In genomic region chr15:100891316-100892012, GRCh38 we compare ENCODE assay signal across 17 cellular contexts. TPM values are rescaled to one million over a fixed set of nuclear protein-coding genes. Genes with fewer than 3 reads are reported as not detected.
DNase-seq lines count a peak whose midpoint lies in the region; ATAC-seq and TF ChIP-seq lines count a peak whose summit lies in the region.
"Had no signal": no experiment of that assay in that cellular context is flagged by ENCODE, and none has a peak within 500 bp of the region (broad histone marks: within the 10 kb centered on the region; RNA-seq: fewer than 3 reads in every experiment).

No MANE protein-coding gene starts in this region.

- no peaks in the 10 kb centered on the region for H3K36me3 ChIP-seq in iPS-20b (ENCODE audit: insufficient read depth, low read depth, low read length)
- H3K36me3 ChIP-seq in breast epithelium, result no peaks in the 10 kb centered on the region
- H3K36me3 ChIP-seq: heart left ventricle, Peyer's patch had no signal

- no peaks in the 10 kb centered on the region for H3K27me3 Mint-ChIP-seq in WTC11 (ENCODE audit: low read depth)
- no peaks in the 10 kb centered on the region for H3K27me3 Mint-ChIP-seq in osteocyte (ENCODE audit: unreplicated experiment)

- no peak for TF ChIP-seq CTCF in C4-2B (conservative IDR thresholded peaks at IDR 0.05)
- no peak for TF ChIP-seq CTCF in WTC11 (IDR thresholded peaks at IDR 0.05)
- TF ChIP-seq CTCF in osteocyte (IDR thresholded peaks at IDR 0.05), result peak; percentile 23
- no peak for TF ChIP-seq CTCF in breast epithelium (IDR thresholded peaks at IDR 0.05)

- peak overlapping the region; percentile 38; the same call in 1 of the 2 replicates for H3K9ac ChIP-seq in iPS-20b (ENCODE audit: low read depth, low read length)

- H3K4me1 ChIP-seq in iPS-20b (ENCODE audit: insufficient read depth, low read length) (no peaks in the 10 kb centered on the region; the same call in 1 of the 2 replicates), breast epithelium (no peaks in the 10 kb centered on the region)
- H3K4me1 ChIP-seq: Peyer's patch had no signal

- H3K27ac Mint-ChIP-seq in WTC11 (no peak overlapping the region), osteocyte (ENCODE audit: unreplicated experiment) (no peak overlapping the region)
- H3K27ac Mint-ChIP-seq: activated naive CD8-positive, alpha-beta T cell had no signal

- peak; percentile 91 for ATAC-seq in WTC11
- ATAC-seq in GM19023 (IDR thresholded peaks at IDR 0.05; ENCODE audit: unreplicated experiment), result no peak
- ATAC-seq: left cardiac atrium, sciatic nerve had no signal

- POLR2A ChIA-PET in WTC11 (lab: Charles Lee), result no interaction called here

- no peak overlapping the region for H3K4me3 ChIP-seq in iPS-20b (ENCODE audit: low read length)
- H3K4me3 ChIP-seq in breast epithelium, result no peak overlapping the region
- H3K4me3 ChIP-seq: heart left ventricle, Peyer's patch had no signal

- H3K27me3 ChIP-seq in iPS-20b (ENCODE audit: insufficient read depth, low read length) (no peaks in the 10 kb centered on the region; the same call in 1 of the 2 replicates), breast epithelium (no peaks in the 10 kb centered on the region)
- H3K27me3 ChIP-seq: Peyer's patch had no signal

- H3K36me3 Mint-ChIP-seq in WTC11, result no peaks in the 10 kb centered on the region
- H3K36me3 Mint-ChIP-seq in osteocyte (ENCODE audit: unreplicated experiment), result no peaks in the 10 kb centered on the region
- H3K36me3 Mint-ChIP-seq: activated naive CD8-positive, alpha-beta T cell had no signal

- TF ChIP-seq POLR2A in breast epithelium (IDR thresholded peaks at IDR 0.05), result no peak

- H3K4me1 Mint-ChIP-seq in WTC11, result peaks cover 8% of the 10 kb centered on the region; the same call in 1 of the 2 replicates
- peaks cover 18% of the 10 kb centered on the region for H3K4me1 Mint-ChIP-seq in osteocyte (ENCODE audit: unreplicated experiment)

- no peaks in the 10 kb centered on the region for H3K9me3 ChIP-seq in iPS-20b (ENCODE audit: insufficient read depth, low read depth, low read length)
- no peaks in the 10 kb centered on the region for H3K9me3 ChIP-seq in breast epithelium
- H3K9me3 ChIP-seq: heart left ventricle, Peyer's patch had no signal

- H3K4me3 Mint-ChIP-seq in WTC11, result no peak overlapping the region
- no peak overlapping the region for H3K4me3 Mint-ChIP-seq in osteocyte (ENCODE audit: unreplicated experiment)
- H3K4me3 Mint-ChIP-seq: activated naive CD8-positive, alpha-beta T cell had no signal

- H3K9me3 Mint-ChIP-seq in WTC11, result no peaks in the 10 kb centered on the region
- no peaks in the 10 kb centered on the region for H3K9me3 Mint-ChIP-seq in osteocyte (ENCODE audit: unreplicated experiment)

- H3K27ac ChIP-seq in C4-2B (peak overlapping the region; percentile 85), iPS-20b (ENCODE audit: low read length) (no peak overlapping the region), breast epithelium (no peak overlapping the region)
- H3K27ac ChIP-seq: heart left ventricle, Peyer's patch had no signal

- CTCF ChIA-PET in WTC11 (lab: Charles Lee), result interaction anchor here (1.5 to 1.7 kb wide), 2 partner anchors 18 to 27 kb away, joined by 5 to 9 read pairs; partner anchors contain the start of gene LRRK1

- DNase-seq in WTC11 (ENCODE audit: low spot score) (peak; percentile 47), osteocyte (ENCODE audit: extremely low spot score, unreplicated experiment) (no peak), dedifferentiated amniotic fluid mesenchymal stem cell (ENCODE audit: extremely low spot score) (no peak), breast epithelium (ENCODE audit: low spot score in 2 of 2) (no peak), NCI-H510A treated with DMSO at 0.1 percent for 48 hours (lab: John Stamatoyannopoulos, UW) (no peak)
- DNase-seq: activated CD4-positive, alpha-beta T cell treated with anti-CD3 and anti-CD28 coated beads for 1 hour; heart left ventricle; left cardiac atrium; NCI-H526; stimulated activated naive CD4-positive, alpha-beta T cell; T-helper 1 cell had no signal

- intact Hi-C loops in breast epithelium (cut with DNase I; ENCODE audit: low total_unique reads), result no loop called here

TF ChIP-seq in WTC11, 78 proteins besides CTCF, POLR2A, EP300 and RAD21 (continues in another document):
- TF ChIP-seq ARID4B (CRISPR knock-in tag; IDR thresholded peaks at IDR 0.05; ENCODE audit: borderline replicate concordance) (no peak), GRHL2 (CRISPR knock-in tag; IDR thresholded peaks at IDR 0.05; ENCODE audit: insufficient replicate concordance, severe bottlenecking) (no peak), FOXP4 (CRISPR knock-in tag; IDR thresholded peaks at IDR 0.05) (no peak), ESRRA (CRISPR knock-in tag; IDR thresholded peaks at IDR 0.05; ENCODE audit: borderline replicate concordance) (no peak), GABPB1 (CRISPR knock-in tag; IDR thresholded peaks at IDR 0.05) (no peak), NR2C2 (CRISPR knock-in tag; IDR thresholded peaks at IDR 0.05) (no peak), ERG (CRISPR knock-in tag; IDR thresholded peaks at IDR 0.05) (no peak), ATF1 (CRISPR knock-in tag; IDR thresholded peaks at IDR 0.05) (no peak), RELA (CRISPR knock-in tag; IDR thresholded peaks at IDR 0.05; ENCODE audit: borderline replicate concordance) (no peak), CDX4 (CRISPR knock-in tag; IDR thresholded peaks at IDR 0.05; ENCODE audit: borderline replicate concordance) (no peak), CBFB (CRISPR knock-in tag; IDR thresholded peaks at IDR 0.05; ENCODE audit: low read depth) (no peak)

RNA-seq across cellular contexts. Expression of gene ALDH1A3, which starts 11.8 kb away (rescaled TPM):
- total RNA-seq in WTC11 (2021), result 9.9 to 14.0 TPM (median 10.7 TPM) in 3 replicates
- total RNA-seq in osteocyte, result 0.30 and 0.57 TPM in 2 replicates
- 100 to 1,000 TPM in 1 of 3 donors, 10 to 100 TPM in 2; 24.2 to 207 (median 44.9) TPM for total RNA-seq in breast epithelium

RNA-seq across cellular contexts. Expression of gene LRRK1, which starts 27.7 kb away (rescaled TPM):
- total RNA-seq in WTC11 (2021) (5.9 to 7.6 TPM (median 6.3 TPM) in 3 replicates), osteocyte (10.8 and 16.3 TPM in 2 replicates), breast epithelium (10 to 100 TPM; 10.1 to 18.7 (median 14.4) TPM)
